ENCODE assay signal across 8 cellular contexts in the genomic region with DNA sequence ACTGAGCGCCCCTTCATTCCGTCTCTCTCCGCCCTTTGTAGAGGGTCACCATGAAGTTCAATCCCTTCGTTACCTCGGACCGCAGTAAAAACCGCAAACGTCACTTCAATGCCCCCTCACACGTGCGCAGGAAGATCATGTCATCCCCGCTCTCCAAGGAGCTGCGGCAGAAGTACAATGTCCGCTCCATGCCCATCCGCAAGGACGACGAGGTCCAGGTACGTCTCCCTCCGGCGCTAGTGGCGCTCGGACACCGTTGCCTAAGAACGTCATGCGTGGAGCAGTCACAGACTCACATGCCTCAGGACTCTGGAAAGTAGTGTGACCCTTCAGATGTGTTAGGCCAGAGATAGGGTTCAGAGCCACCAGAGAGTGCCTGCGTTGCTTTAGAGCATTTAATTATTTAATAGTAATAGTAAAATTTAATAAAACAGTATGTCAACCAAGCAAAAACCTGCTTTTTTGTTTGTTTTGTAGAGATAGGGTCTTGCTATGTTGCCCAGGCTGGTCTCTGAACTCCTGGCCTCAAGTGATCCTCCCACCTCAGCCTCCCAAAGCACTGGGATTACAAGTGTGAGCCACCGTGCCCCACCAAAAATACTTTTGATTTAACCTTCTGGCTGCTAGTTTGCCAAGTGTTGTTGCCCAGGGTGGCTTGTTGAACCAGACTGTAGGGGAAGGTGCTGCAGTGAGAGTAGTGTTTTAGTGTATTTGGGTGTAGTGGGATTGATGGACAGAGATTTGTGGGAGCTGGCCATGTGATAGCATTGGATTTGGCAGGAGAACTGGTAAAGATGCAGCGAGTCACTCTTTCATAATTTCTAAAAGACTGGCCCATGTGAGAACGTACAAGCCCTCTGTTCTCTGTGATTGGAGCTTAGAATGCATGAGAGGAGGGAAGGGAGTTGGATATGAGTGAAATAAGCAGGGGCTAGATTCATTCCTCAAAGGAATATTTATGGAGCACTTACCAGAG. TPM values are rescaled to one million over a fixed set of nuclear protein-coding genes. Genes with fewer than 3 reads are reported as not detected.
DNase-seq lines count a peak whose midpoint lies in the region; ATAC-seq and TF ChIP-seq lines count a peak whose summit lies in the region.

No MANE protein-coding gene starts in this region.

- no peaks in the 10 kb centered on the region for H3K27me3 ChIP-seq in ACC112 (ENCODE audit: insufficient read depth, low read length)
- H3K27me3 ChIP-seq in mucosa of rectum (ENCODE audit: control insufficient read depth in 2 of 2, insufficient read depth in 2 of 2, low read length in 2 of 2) = no peaks in the 10 kb centered on the region

- peaks cover 0 to 2% (median 0%) of the 10 kb centered on the region in 3 donors for H3K9me3 Mint-ChIP-seq in IgD-negative memory B cell

- peak in 1 of 2 donors; percentile 28 for DNase-seq in cardiac fibroblast (ENCODE audit: low read depth in 2 of 2)
- no peak for DNase-seq in KBM-7
- no peak for DNase-seq in dedifferentiated amniotic fluid mesenchymal stem cell (ENCODE audit: extremely low spot score)

- no peak for TF ChIP-seq CTCF in cardiac fibroblast (IDR thresholded peaks at IDR 0.05; ENCODE audit: low read depth, low read length)

- no peaks in the 10 kb centered on the region for H3K9me3 ChIP-seq in mucosa of rectum (ENCODE audit: control insufficient read depth in 2 of 2, low read length in 2 of 2)

- H2AFZ ChIP-seq in ACC112 (ENCODE audit: low read length, unreplicated experiment) = peak overlapping the region; percentile 3

- H3K4me1 ChIP-seq in ACC112 (ENCODE audit: control insufficient read depth, insufficient read depth, low read length, unreplicated experiment) (peaks cover 22% of the 10 kb centered on the region), mucosa of rectum (ENCODE audit: control insufficient read depth in 2 of 2, insufficient read depth in 2 of 2, low read length in 2 of 2) (peaks cover 6 to 8% of the 10 kb centered on the region in 2 donors)

- H3K36me3 ChIP-seq in ACC112 (ENCODE audit: insufficient read depth, low read length) (no peaks in the 10 kb centered on the region), mucosa of rectum (ENCODE audit: control insufficient read depth in 2 of 2, insufficient read depth in 2 of 2, low read length in 2 of 2) (no peaks in the 10 kb centered on the region)

- peaks cover 4% of the 10 kb centered on the region for H3K36me3 Mint-ChIP-seq in IgD-negative memory B cell

- H3K27ac ChIP-seq in ACC112 (ENCODE audit: low read depth, low read length) (peak overlapping the region; percentile 74), mucosa of rectum (ENCODE audit: low read depth in 2 of 2, low read length in 2 of 2) (peak overlapping the region in 1 of 2 donors; percentile 76)

- peak overlapping the region; percentile 86 for H3K4me3 ChIP-seq in ACC112 (ENCODE audit: low read depth, low read length)
- peak overlapping the region; percentile 100 for H3K4me3 ChIP-seq in cardiac fibroblast (replicated peaks in 1 of 2; ENCODE audit: low read depth in 2 of 2, low read length in 2 of 2)
- peak overlapping the region; percentile 77 to 98 for H3K4me3 ChIP-seq in mucosa of rectum (ENCODE audit: low read length in 2 of 2)

- peak overlapping the region; percentile 83 to 95 for H3K9ac ChIP-seq in mucosa of rectum (ENCODE audit: low read depth in 1 of 2, low read length in 2 of 2)

- in situ Hi-C loops in KBM-7 (cut with MboI; ENCODE audit: low pct_unique_long_range_greater_than_20kb, low sequenced_read_pairs) = no loop called here

- no peaks in the 10 kb centered on the region for H3K27me3 Mint-ChIP-seq in IgD-negative memory B cell

- peak overlapping the region; percentile 96 to 98 (median 96) for H3K27ac Mint-ChIP-seq in IgD-negative memory B cell

- H3K4me1 Mint-ChIP-seq in IgD-negative memory B cell = peaks cover 9 to 22% (median 19%) of the 10 kb centered on the region in 3 donors

- peaks cover 21% of the 10 kb centered on the region for H3K79me2 ChIP-seq in ACC112 (ENCODE audit: control insufficient read depth, insufficient read depth, low read length, unreplicated experiment)

- H3K4me3 Mint-ChIP-seq in IgD-negative memory B cell = peak overlapping the region; percentile 93 to 99 (median 98)

- ATAC-seq in GM18861 (IDR thresholded peaks at IDR 0.05; ENCODE audit: unreplicated experiment) (no peak), GM18511 (IDR thresholded peaks at IDR 0.05; ENCODE audit: unreplicated experiment) (no peak)

RNA-seq across cellular contexts. Expression of gene RPL26L1, which starts 0.9 kb away (rescaled TPM):
- polyA plus RNA-seq in IgD-negative memory B cell = 27.9 TPM

RNA-seq across cellular contexts. Expression of gene ATP6V0E1, which starts 23.5 kb away (rescaled TPM):
- polyA plus RNA-seq in IgD-negative memory B cell = 427 TPM
